Comparison of ENCODE assay signal across 2 cellular contexts in genomic region chr13:26066512-26066911, GRCh38. TPM values are rescaled to one million over a fixed set of nuclear protein-coding genes. Genes with fewer than 3 reads are reported as not detected.
"Had no signal": no experiment of that assay in that cellular context is flagged by ENCODE, and none has a peak within 500 bp of the region (broad histone marks: within the 10 kb centered on the region; RNA-seq: fewer than 3 reads in every experiment).

No MANE protein-coding gene starts in this region.

RNA-seq across cellular contexts. Expression of gene SHISA2, which starts 14.7 kb away (rescaled TPM):
- total RNA-seq: HT-29, IMR-90 had no signal
- polyA plus RNA-seq: IMR-90 had no signal
